ENCODE assay signal across 9 cellular contexts in the genomic region with DNA sequence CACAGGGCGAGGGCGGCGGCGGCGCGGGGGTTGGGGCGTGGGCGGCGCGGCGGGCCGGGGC. TPM values are rescaled to one million over a fixed set of nuclear protein-coding genes. Genes with fewer than 3 reads are reported as not detected.
A peak's percentile ranks its signal among the peaks of the same experiment; 100 is the strongest.
DNase-seq lines count a peak whose midpoint lies in the region; ATAC-seq and TF ChIP-seq lines count a peak whose summit lies in the region.
"Had no signal": no experiment of that assay in that cellular context is flagged by ENCODE, and none has a peak within 500 bp of the region (broad histone marks: within the 10 kb centered on the region; RNA-seq: fewer than 3 reads in every experiment).

TSS of gene RTN4R (minus strand) at position 30 of the 61 bp plus-strand sequence. CDS start 226 bp downstream, outside the sequence.

- H3T11ph ChIP-seq in H9 (ENCODE audit: low read length), result no peak within 1 kb of the TSS

- H3K9ac ChIP-seq in H9 (ENCODE audit: extremely low read depth, insufficient read length, low read length) (peak within 1 kb of the TSS; percentile 77), iPS-18a (ENCODE audit: low read length) (peak within 1 kb of the TSS; percentile 81), smooth muscle cell (ENCODE audit: low read depth) (no peak within 1 kb of the TSS)

- H2AFZ ChIP-seq in H9 (ENCODE audit: low read length) (no peak within 1 kb of the TSS), smooth muscle cell (ENCODE audit: low read depth) (no peak within 1 kb of the TSS)

- H3K27ac ChIP-seq in H9 (ENCODE audit: insufficient read length, low read depth, low read length), result no peak within 1 kb of the TSS
- H3K27ac ChIP-seq in iPS-18a (ENCODE audit: low read length), result no peak within 1 kb of the TSS
- no peak within 1 kb of the TSS for H3K27ac ChIP-seq in smooth muscle cell (ENCODE audit: low read depth)

- H3K9me3 ChIP-seq in H9 (ENCODE audit: control insufficient read depth, low read depth, low read length) (no peaks in the 10 kb centered on the region), iPS-18a (ENCODE audit: control insufficient read depth, low read depth, low read length) (no peaks in the 10 kb centered on the region), smooth muscle cell (replicated peaks; ENCODE audit: low read depth) (no peaks in the 10 kb centered on the region)

- no peaks in the 10 kb centered on the region; a peak in 1 of 7 replicates for H3K36me3 Mint-ChIP-seq in H9 (ENCODE audit: insufficient read depth in 1 of 3, low read depth in 3 of 3)
- H3K36me3 Mint-ChIP-seq in activated B cell treated with CpG ODN at 0.5 μM for 24 hours (ENCODE audit: low read depth), result no peaks in the 10 kb centered on the region

- H3K4me1 ChIP-seq in H9 (ENCODE audit: insufficient read depth, low read length) (no peaks in the 10 kb centered on the region), iPS-18a (ENCODE audit: control insufficient read depth, low read depth, low read length) (no peaks in the 10 kb centered on the region), smooth muscle cell (ENCODE audit: low read depth) (peaks cover 7% of the 10 kb centered on the region)

- H3K4me1 Mint-ChIP-seq in H9 (peaks cover 8 to 13% of the 10 kb centered on the region in 2 experiments), activated B cell treated with CpG ODN at 0.5 μM for 24 hours (peaks cover 7% of the 10 kb centered on the region)

- no peaks in the 10 kb centered on the region for H4K20me1 ChIP-seq in H9 (ENCODE audit: control insufficient read depth, insufficient read depth, insufficient read length)
- H4K20me1 ChIP-seq in smooth muscle cell (ENCODE audit: low read depth), result no peaks in the 10 kb centered on the region

- no peaks in the 10 kb centered on the region for H3K79me1 ChIP-seq in H9 (ENCODE audit: insufficient read depth, low read depth, low read length, poor library complexity, severe bottlenecking)

- peak within 1 kb of the TSS; percentile 36 for H3K4me2 ChIP-seq in H9 (ENCODE audit: insufficient read depth, insufficient read length, low read length)
- H3K4me2 ChIP-seq in smooth muscle cell, result peak within 1 kb of the TSS; percentile 90

- H3K18ac ChIP-seq in H9 (ENCODE audit: insufficient read length, low read depth, low read length), result peak within 1 kb of the TSS; percentile 82

- H3K23ac ChIP-seq in H9 (ENCODE audit: insufficient read length, low read depth, low read length), result no peak within 1 kb of the TSS

- no peak within 1 kb of the TSS for H2AK5ac ChIP-seq in H9 (ENCODE audit: insufficient read length, low read length)

- TF ChIP-seq CTCF in H9 (conservative IDR thresholded peaks at IDR 0.05) (no peak), activated B cell treated with CpG ODN at 0.5 μM for 24 hours (IDR thresholded peaks at IDR 0.05) (no peak), smooth muscle cell (IDR thresholded peaks at IDR 0.05; ENCODE audit: borderline replicate concordance, insufficient read depth, poor library complexity, severe bottlenecking) (no peak)

- H3K27me3 ChIP-seq in H9 (ENCODE audit: insufficient read depth, low read length) (no peaks in the 10 kb centered on the region), iPS-18a (ENCODE audit: control insufficient read depth, insufficient read depth, low read length) (no peaks in the 10 kb centered on the region), smooth muscle cell (ENCODE audit: low read depth) (no peaks in the 10 kb centered on the region)

- H3K27me3 Mint-ChIP-seq in H9 (ENCODE audit: low read depth) (peaks cover 2% of the 10 kb centered on the region), activated B cell treated with CpG ODN at 0.5 μM for 24 hours (peaks cover 6% of the 10 kb centered on the region)

- H2BK15ac ChIP-seq in H9 (ENCODE audit: low read depth, low read length), result no peak within 1 kb of the TSS

- POLR2A ChIA-PET in activated B cell treated with CpG ODN at 0.5 μM for 24 hours (lab: Charles Lee), result no interaction called here

- H3K4me3 Mint-ChIP-seq in H9 (peak within 1 kb of the TSS; percentile 67 to 78), activated B cell treated with CpG ODN at 0.5 μM for 24 hours (peak within 1 kb of the TSS; percentile 65)

- H3K79me2 ChIP-seq in H9 (ENCODE audit: insufficient read depth, low read length) (no peaks in the 10 kb centered on the region; the same call in 1 of the 2 replicates), smooth muscle cell (ENCODE audit: low read depth) (no peaks in the 10 kb centered on the region)

- H3K14ac ChIP-seq in H9 (ENCODE audit: insufficient read depth, low read length), result peak within 1 kb of the TSS; percentile 84

- whole genome bisulfite sequencing in H9 (ENCODE audit: extremely low coverage, insufficient read length, low lambda C conversion rate), result no CpG with 5 or more reads among the region's 12 CpGs
- WGBS in smooth muscle cell (ENCODE audit: low lambda C conversion rate), result 0% methylated on average over 9 of the region's 12 CpGs

- H3K27ac Mint-ChIP-seq in H9 (peak within 1 kb of the TSS; percentile 62 to 92 (median 85); a peak in 4 of 7 replicates), activated B cell treated with CpG ODN at 0.5 μM for 24 hours (no peak within 1 kb of the TSS)

- no peak for ATAC-seq in activated B cell treated with CpG ODN at 0.5 μM for 24 hours (ENCODE audit: low read depth)

- DNase-seq in H9 (no peak), activated B cell treated with CpG ODN at 0.5 μM for 24 hours (no peak), smooth muscle cell (lab: John Stamatoyannopoulos, UW; ENCODE audit: unreplicated experiment) (no peak), anterior cingulate cortex (lab: John Stamatoyannopoulos, UW) (no peak), SW 1271 (lab: John Stamatoyannopoulos, UW) (no peak), mucosa of gallbladder (ENCODE audit: low spot score) (no peak), cerebellar nuclear complex (lab: John Stamatoyannopoulos, UW) (no peak)
- DNase-seq: NCI-H1105 had no signal

- no peak within 1 kb of the TSS for H4K8ac ChIP-seq in H9 (replicated peaks; ENCODE audit: insufficient read length, low read depth, low read length)

- CTCF ChIA-PET in activated B cell treated with CpG ODN at 0.5 μM for 24 hours (lab: Charles Lee), result no interaction called here

- peaks cover 13% of the 10 kb centered on the region for H3K23me2 ChIP-seq in H9 (ENCODE audit: insufficient read length, low read depth, low read length, poor library complexity, severe bottlenecking)

- H3F3A ChIP-seq in smooth muscle cell (ENCODE audit: low read depth), result no peaks in the 10 kb centered on the region

- H2BK20ac ChIP-seq in H9 (ENCODE audit: low read depth, low read length, poor library complexity, severe bottlenecking), result no peak within 1 kb of the TSS

- no peaks in the 10 kb centered on the region for H3K9me3 Mint-ChIP-seq in H9
- no peaks in the 10 kb centered on the region for H3K9me3 Mint-ChIP-seq in activated B cell treated with CpG ODN at 0.5 μM for 24 hours

- no peak within 1 kb of the TSS for H4K5ac ChIP-seq in H9 (ENCODE audit: insufficient read length, low read depth, low read length)

- intact Hi-C loops in activated B cell treated with CpG ODN at 0.5 μM for 24 hours (cut with micrococcal nuclease), result loop anchor here (1.0 kb wide), 2 partner anchors 31 to 111 kb away; no protein-coding TSS in a partner anchor

- no peak within 1 kb of the TSS for H3K4ac ChIP-seq in H9 (ENCODE audit: low read depth, low read length)

- no peak within 1 kb of the TSS for H2BK120ac ChIP-seq in H9 (ENCODE audit: low read depth, low read length, poor library complexity, severe bottlenecking)

- H3K36me3 ChIP-seq in iPS-18a (ENCODE audit: control insufficient read depth, low read depth, low read length) (no peaks in the 10 kb centered on the region), smooth muscle cell (ENCODE audit: low read depth) (no peaks in the 10 kb centered on the region)

- H4K91ac ChIP-seq in H9 (ENCODE audit: insufficient read length, low read depth, low read length), result no peak within 1 kb of the TSS

- H2BK12ac ChIP-seq in H9 (ENCODE audit: insufficient read length, low read depth, low read length), result no peak within 1 kb of the TSS

- H2BK5ac ChIP-seq in H9 (ENCODE audit: insufficient read length, low read length), result no peak within 1 kb of the TSS

- no peak within 1 kb of the TSS for H3K56ac ChIP-seq in H9 (ENCODE audit: insufficient read length, low read depth, low read length)

- H3K4me3 ChIP-seq in iPS-18a (ENCODE audit: low read length), result peak within 1 kb of the TSS; percentile 61
- H3K4me3 ChIP-seq in smooth muscle cell, result peak within 1 kb of the TSS; percentile 50

RNA-seq across cellular contexts. Expression of gene RTN4R, which starts in this region (rescaled TPM):
- 18.3 and 19.0 TPM in 2 replicates for total RNA-seq in H9 (2021)
- total RNA-seq in activated B cell treated with CpG ODN at 0.5 μM for 24 hours, result 0.12 TPM in 1 of 2 replicates, not detected in the other
- total RNA-seq in smooth muscle cell, result 1.8 and 3.9 TPM in 2 replicates
- 4.7 and 8.4 TPM in 2 replicates for polyA plus RNA-seq in smooth muscle cell
- total RNA-seq in mucosa of gallbladder, result 2.0 TPM
